In genomic region chr14:99902925-99903324, GRCh38 we compare ENCODE assay signal across 9 cellular contexts.
"Had no signal": no experiment of that assay in that cellular context is flagged by ENCODE, and none has a peak within 500 bp of the region (broad histone marks: within the 10 kb centered on the region; RNA-seq: fewer than 3 reads in every experiment).

No MANE protein-coding gene starts in this region.

- H3K36me3 Mint-ChIP-seq: IgD-negative memory B cell had no signal

- H3K9me3 ChIP-seq: HAP-1 had no signal

- H3K9ac ChIP-seq: GM23248 had no signal

- DNase-seq: GM23248, GOT3, H7, KBM-7 had no signal

- H3K36me3 ChIP-seq: HAP-1 had no signal

- H3K27ac Mint-ChIP-seq: IgD-negative memory B cell had no signal

- H3K4me3 Mint-ChIP-seq: IgD-negative memory B cell had no signal

- ATAC-seq: HCT116, HepG2 had no signal

- H3K4me1 Mint-ChIP-seq: IgD-negative memory B cell had no signal

- H3K4me3 ChIP-seq: GM23248, HAP-1 had no signal

- FAIRE-seq: HepG2, HTR-8/SVneo had no signal

- H3K27ac ChIP-seq: GM23248 had no signal
